ENCODE assay signal across 2 cellular contexts in genomic region chr18:13137939-13138821, GRCh38.
TF ChIP-seq lines count a peak whose summit lies in the region.

No MANE protein-coding gene starts in this region.

TF ChIP-seq in GM12878, 131 proteins besides CTCF, POLR2A, EP300 and RAD21 (continued from another document and continues in another):
- no peak for TF ChIP-seq BCLAF1 (IDR thresholded peaks at IDR 0.05)
- no peak for TF ChIP-seq STAT1 (conservative IDR thresholded peaks at IDR 0.05)
- no peak for TF ChIP-seq ZNF274 (IDR thresholded peaks at IDR 0.05; ENCODE audit: insufficient read depth, insufficient read length)
- TF ChIP-seq SUPT20H (IDR thresholded peaks at IDR 0.05; ENCODE audit: borderline replicate concordance, control insufficient read depth, low read depth, low read length) = no peak
- TF ChIP-seq TCF12 (IDR thresholded peaks at IDR 0.05; ENCODE audit: low read depth, low read length) = no peak
- peak; percentile 47 for TF ChIP-seq NR2C1 (IDR thresholded peaks at IDR 0.05)
- TF ChIP-seq E4F1 (IDR thresholded peaks at IDR 0.05; ENCODE audit: borderline replicate concordance, partially characterized antibody) = no peak
- TF ChIP-seq NFXL1 (IDR thresholded peaks at IDR 0.05; ENCODE audit: borderline replicate concordance) = no peak
- TF ChIP-seq SP1 (IDR thresholded peaks at IDR 0.05; ENCODE audit: low read depth, low read length) = peak; percentile 56
- TF ChIP-seq RBBP5 (conservative IDR thresholded peaks at IDR 0.05) = no peak
- no peak for TF ChIP-seq ETV6 (conservative IDR thresholded peaks at IDR 0.05 in 1 of 2, IDR thresholded peaks at IDR 0.05 in 1 of 2; ENCODE audit: borderline replicate concordance in 1 of 2, low read depth in 1 of 2)
- TF ChIP-seq TCF7 (IDR thresholded peaks at IDR 0.05; ENCODE audit: borderline replicate concordance) = no peak
- no peak for TF ChIP-seq MEF2B (IDR thresholded peaks at IDR 0.05; ENCODE audit: partially characterized antibody, poor library complexity, severe bottlenecking)
- peak in 1 of 2 experiments; percentile 21; a peak in 1 of 4 replicates for TF ChIP-seq IKZF2 (IDR thresholded peaks at IDR 0.05)
- no peak for TF ChIP-seq RAD51 (IDR thresholded peaks at IDR 0.05)
- no peak for TF ChIP-seq NBN (IDR thresholded peaks at IDR 0.05)
- TF ChIP-seq SMARCA5 (IDR thresholded peaks at IDR 0.05) = no peak
- TF ChIP-seq EZH2 (IDR thresholded peaks at IDR 0.05; ENCODE audit: borderline replicate concordance, control insufficient read depth, low read depth, low read length) = no peak
- no peak for TF ChIP-seq EGR1 (IDR thresholded peaks at IDR 0.05; ENCODE audit: borderline replicate concordance in 1 of 2, low read depth in 2 of 2, low read length in 2 of 2)
- no peak for TF ChIP-seq ZNF217 (IDR thresholded peaks at IDR 0.05)
- no peak for TF ChIP-seq CREM (IDR thresholded peaks at IDR 0.05; ENCODE audit: low read depth)
- TF ChIP-seq KDM1A (IDR thresholded peaks at IDR 0.05; ENCODE audit: borderline replicate concordance) = no peak
- no peak for TF ChIP-seq HDGF (IDR thresholded peaks at IDR 0.05)
- TF ChIP-seq GABPA (IDR thresholded peaks at IDR 0.05; ENCODE audit: low read depth) = no peak
- TF ChIP-seq ZNF24 (IDR thresholded peaks at IDR 0.05) = no peak
- no peak for TF ChIP-seq EED (IDR thresholded peaks at IDR 0.05; ENCODE audit: low read depth)
- TF ChIP-seq NR2C2 (IDR thresholded peaks at IDR 0.05; ENCODE audit: borderline replicate concordance, control insufficient read depth, insufficient read length, low read depth) = no peak
- TF ChIP-seq POLR2AphosphoS2 (IDR thresholded peaks at IDR 0.05; ENCODE audit: low read depth, low read length) = no peak
- no peak for TF ChIP-seq RCOR1 (conservative IDR thresholded peaks at IDR 0.05; ENCODE audit: low read depth, low read length)
- 0 out of 2 replicates have a peak, but pooled peaks have one; percentile 39 for TF ChIP-seq POLR2AphosphoS5 (IDR thresholded peaks at IDR 0.05; ENCODE audit: low read length)
- no peak for TF ChIP-seq GATAD2B (conservative IDR thresholded peaks at IDR 0.05; ENCODE audit: low read depth)

TF ChIP-seq in HepG2, 621 proteins besides CTCF, POLR2A, EP300 and RAD21 (continued from another document and continues in another):
- TF ChIP-seq GLMP (CRISPR knock-in tag; IDR thresholded peaks at IDR 0.05; ENCODE audit: borderline replicate concordance) (no peak), ZNF646 (CRISPR knock-in tag; IDR thresholded peaks at IDR 0.05) (no peak), AFF4 (CRISPR knock-in tag; IDR thresholded peaks at IDR 0.05) (no peak; the same call in 1 of the 2 replicates), HNRNPUL1 (IDR thresholded peaks at IDR 0.05; ENCODE audit: low read depth, low read length) (no peak), STAT6 (CRISPR knock-in tag; IDR thresholded peaks at IDR 0.05; ENCODE audit: borderline replicate concordance) (0 out of 2 replicates have a peak, but pooled peaks have one; percentile 2), ZSCAN29 (CRISPR knock-in tag; conservative IDR thresholded peaks at IDR 0.05) (no peak), ZNF878 (CRISPR knock-in tag; IDR thresholded peaks at IDR 0.05) (no peak), FLYWCH1 (CRISPR knock-in tag; IDR thresholded peaks at IDR 0.05) (no peak), WIZ (CRISPR knock-in tag; IDR thresholded peaks at IDR 0.05) (no peak), GPN1 (CRISPR knock-in tag; IDR thresholded peaks at IDR 0.05; ENCODE audit: borderline replicate concordance) (no peak), ZFP91 (CRISPR knock-in tag; IDR thresholded peaks at IDR 0.05; ENCODE audit: borderline replicate concordance) (peak; percentile 46; the same call in 1 of the 2 replicates), SATB2 (CRISPR knock-in tag; IDR thresholded peaks at IDR 0.05) (no peak), ZNF235 (CRISPR knock-in tag; IDR thresholded peaks at IDR 0.05; ENCODE audit: borderline replicate concordance) (no peak), ZFYVE20 (CRISPR knock-in tag; IDR thresholded peaks at IDR 0.05; ENCODE audit: borderline replicate concordance, low read depth) (0 out of 2 replicates have a peak, but pooled peaks have one; percentile 38), MLLT10 (CRISPR knock-in tag; IDR thresholded peaks at IDR 0.05) (no peak)
